In the genomic region with DNA sequence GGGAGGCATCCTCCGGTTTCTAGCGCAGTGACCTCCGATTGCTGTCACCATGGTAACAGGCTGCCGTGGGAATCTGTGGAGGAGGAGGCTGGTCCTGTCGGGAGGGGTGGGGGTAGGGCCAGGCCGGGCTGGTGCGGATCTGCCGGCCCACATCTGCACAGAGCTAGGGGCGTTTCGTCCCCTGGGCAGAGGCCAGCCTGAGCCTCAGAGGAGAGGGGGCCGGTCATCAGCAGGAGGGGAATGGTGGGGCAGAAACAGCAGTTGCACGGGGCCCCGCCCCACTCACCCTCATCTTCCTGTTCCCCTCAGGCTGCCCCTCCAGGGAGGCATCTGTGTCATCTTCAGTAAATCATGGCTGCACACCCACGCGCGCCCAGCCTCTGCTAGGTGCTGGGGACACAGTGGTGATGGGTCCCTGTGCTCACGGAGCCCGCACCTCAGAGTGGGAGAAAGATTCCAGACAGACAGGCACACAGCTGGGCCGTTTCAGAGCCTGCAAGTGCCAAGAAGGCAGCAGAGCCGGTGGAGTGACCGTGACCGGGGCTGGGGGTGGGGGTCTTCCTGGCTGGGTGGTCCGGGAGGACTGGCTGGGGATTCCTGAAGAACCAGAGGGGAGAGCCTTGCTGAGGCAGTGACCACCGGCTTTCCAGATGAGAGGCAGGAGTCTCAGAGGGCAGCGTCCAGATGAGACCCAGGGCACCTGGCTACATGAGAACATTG, we compare ENCODE assay signal across 11 cellular contexts.
DNase-seq lines count a peak whose midpoint lies in the region; ATAC-seq and TF ChIP-seq lines count a peak whose summit lies in the region.
"Had no signal": no experiment of that assay in that cellular context is flagged by ENCODE, and none has a peak within 500 bp of the region (broad histone marks: within the 10 kb centered on the region; RNA-seq: fewer than 3 reads in every experiment).

No MANE protein-coding gene starts in this region.

- ATAC-seq in HG02981 (IDR thresholded peaks at IDR 0.05; ENCODE audit: unreplicated experiment) (no peak), GM18517 (IDR thresholded peaks at IDR 0.05; ENCODE audit: unreplicated experiment) (no peak)

- no peak overlapping the region for H3K27ac Mint-ChIP-seq in glutamatergic neuron (ENCODE audit: unreplicated experiment)
- H3K27ac Mint-ChIP-seq: activated T-helper 2 cell treated with anti-CD3 and anti-CD28 coated beads, Interferon-gamma antibody, Interleukin-2, Interleukin-4, amounts not matched to agents 10 μg/mL and 5 μg/mL and 100 μg/mL, durations not matched to agents 14 hours and 24 hours and 36 hours; natural killer cell treated with Interleukin-12 subunit alpha and Interleukin-12 subunit beta and Interleukin-15 and Interleukin-18, amount 100 ng/mL, for 72 hours had no signal

- peaks cover 7% of the 10 kb centered on the region for H3K9me3 Mint-ChIP-seq in glutamatergic neuron (ENCODE audit: unreplicated experiment)
- H3K9me3 Mint-ChIP-seq: activated T-helper 2 cell treated with anti-CD3 and anti-CD28 coated beads, Interferon-gamma antibody, Interleukin-2, Interleukin-4, amounts not matched to agents 10 μg/mL and 5 μg/mL and 100 μg/mL, durations not matched to agents 14 hours and 24 hours and 36 hours; natural killer cell treated with Interleukin-12 subunit alpha and Interleukin-12 subunit beta and Interleukin-15 and Interleukin-18, amount 100 ng/mL, for 72 hours had no signal

- DNase-seq in G401 (ENCODE audit: low spot score) (peak; percentile 67), NCI-H524 treated with DMSO at 0.1 percent for 48 hours (lab: John Stamatoyannopoulos, UW) (peak; percentile 11), glutamatergic neuron (peak; percentile 64), midbrain (lab: John Stamatoyannopoulos, UW) (no peak)
- peak; percentile 29 to 39 for DNase-seq in stimulated activated CD4-positive, alpha-beta T cell treated with anti-CD3 and anti-CD28 coated beads, Interleukin-2, amount 100 ng/mL, for 24 hours
- DNase-seq: effector memory CD4-positive, alpha-beta T cell; NCI-H2081 treated with DMSO at 0.1 percent for 48 hours had no signal

- in situ Hi-C loops in G401 (cut with HindIII; ENCODE audit: low sequenced_read_pairs) = no loop called here

- H3K36me3 Mint-ChIP-seq in glutamatergic neuron (ENCODE audit: unreplicated experiment) = no peaks in the 10 kb centered on the region
- H3K36me3 Mint-ChIP-seq: natural killer cell treated with Interleukin-12 subunit alpha and Interleukin-12 subunit beta and Interleukin-15 and Interleukin-18, amount 100 ng/mL, for 72 hours had no signal

- peaks cover 3% of the 10 kb centered on the region for H3K27me3 Mint-ChIP-seq in glutamatergic neuron (ENCODE audit: unreplicated experiment)

- TF ChIP-seq CTCF in glutamatergic neuron (IDR thresholded peaks at IDR 0.05; ENCODE audit: partially characterized antibody, unreplicated experiment) = no peak

- peaks cover 4% of the 10 kb centered on the region for H3K4me1 Mint-ChIP-seq in glutamatergic neuron (ENCODE audit: low read depth, unreplicated experiment)

- peak overlapping the region; percentile 20 for H3K4me3 Mint-ChIP-seq in glutamatergic neuron (ENCODE audit: unreplicated experiment)
- H3K4me3 Mint-ChIP-seq: natural killer cell treated with Interleukin-12 subunit alpha and Interleukin-12 subunit beta and Interleukin-15 and Interleukin-18, amount 100 ng/mL, for 72 hours had no signal
